Comparison of ENCODE assay signal across 19 cellular contexts in genomic region chrX:133892337-133892736, GRCh38.
"Had no signal": no experiment of that assay in that cellular context is flagged by ENCODE, and none has a peak within 500 bp of the region (broad histone marks: within the 10 kb centered on the region; RNA-seq: fewer than 3 reads in every experiment).

No MANE protein-coding gene starts in this region.

- FAIRE-seq: endometrium had no signal

- H3K9me3 Mint-ChIP-seq: activated naive CD4-positive, alpha-beta T cell treated with anti-CD3 and anti-CD28 coated beads, Interleukin-2, amount 50 U/mL, for 72 hours; activated T-cell treated with anti-CD3 and anti-CD28 coated beads, Interleukin-2, amount 50 U/mL, for 4 hours; stimulated activated naive CD8-positive, alpha-beta T cell treated with anti-CD3 and anti-CD28 coated beads, Interleukin-15, amount 100 ng/mL, for 72 hours had no signal

- H3K4me1 ChIP-seq: esophagus squamous epithelium, left ventricle myocardium inferior, right atrium auricular region, testis had no signal

- H3K36me3 ChIP-seq: esophagus squamous epithelium, left ventricle myocardium inferior, right atrium auricular region had no signal

- H3K4me3 Mint-ChIP-seq: activated T-cell treated with anti-CD3 and anti-CD28 coated beads, Interleukin-2, amount 50 U/mL, for 4 hours; brain; stimulated activated naive CD8-positive, alpha-beta T cell treated with anti-CD3 and anti-CD28 coated beads, Interleukin-15, amount 100 ng/mL, for 72 hours had no signal

- H3K27ac Mint-ChIP-seq: brain; stimulated activated naive CD8-positive, alpha-beta T cell treated with anti-CD3 and anti-CD28 coated beads, Interleukin-15, amount 100 ng/mL, for 72 hours had no signal

- H3K36me3 Mint-ChIP-seq: activated naive CD4-positive, alpha-beta T cell treated with anti-CD3 and anti-CD28 coated beads, Interleukin-2, amount 50 U/mL, for 72 hours had no signal

- DNase-seq: activated CD4-positive, alpha-beta T cell treated with anti-CD3 and anti-CD28 coated beads for 1 hour; activated CD4-positive, alpha-beta T cell treated with anti-CD3 and anti-CD28 coated beads, Interleukin-2, amount 50 U/mL, for 48 hours; activated effector memory CD4-positive, alpha-beta T cell treated with anti-CD3 and anti-CD28 coated beads, Interleukin-2, amount 50 U/mL, for 16 hours; activated T-cell treated with anti-CD3 and anti-CD28 coated beads, Interleukin-2, amount 50 U/mL, for 4 hours; amniotic stem cell; esophagus squamous epithelium; foreskin fibroblast; glutamatergic neuron; left ventricle myocardium inferior; mesenchymal stem cell; stimulated activated CD4-positive, alpha-beta T cell treated with anti-CD3 and anti-CD28 coated beads, Interleukin-4, amount 100 ng/mL, for 4 hours; stimulated activated naive CD8-positive, alpha-beta T cell treated with anti-CD3 and anti-CD28 coated beads, Interleukin-15, amount 100 ng/mL, for 72 hours; T-helper 9 cell; testis had no signal

- H3K27me3 ChIP-seq: esophagus squamous epithelium, right atrium auricular region, testis had no signal

- ATAC-seq: activated naive CD4-positive, alpha-beta T cell treated with anti-CD3 and anti-CD28 coated beads, Interleukin-2, amount 50 U/mL, for 72 hours; activated T-cell treated with anti-CD3 and anti-CD28 coated beads, Interleukin-2, amount 50 U/mL, for 4 hours; stimulated activated naive CD8-positive, alpha-beta T cell treated with anti-CD3 and anti-CD28 coated beads, Interleukin-15, amount 100 ng/mL, for 72 hours had no signal

- H3K27ac ChIP-seq: esophagus squamous epithelium, left ventricle myocardium inferior, right atrium auricular region, skin epidermis, testis had no signal

- H3K4me1 Mint-ChIP-seq: stimulated activated naive CD8-positive, alpha-beta T cell treated with anti-CD3 and anti-CD28 coated beads, Interleukin-15, amount 100 ng/mL, for 72 hours had no signal

- H3K9me3 ChIP-seq: esophagus squamous epithelium, left ventricle myocardium inferior, right atrium auricular region, testis had no signal

- H3K4me3 ChIP-seq: esophagus squamous epithelium, left ventricle myocardium inferior, right atrium auricular region, skin epidermis, testis had no signal

- H3K27me3 Mint-ChIP-seq: stimulated activated naive CD8-positive, alpha-beta T cell treated with anti-CD3 and anti-CD28 coated beads, Interleukin-15, amount 100 ng/mL, for 72 hours had no signal
